Comparison of ENCODE assay signal across 8 cellular contexts in genomic region chr21:31873696-31874599, GRCh38. TPM values are rescaled to one million over a fixed set of nuclear protein-coding genes. Genes with fewer than 3 reads are reported as not detected.
DNase-seq lines count a peak whose midpoint lies in the region; ATAC-seq and TF ChIP-seq lines count a peak whose summit lies in the region.

No MANE protein-coding gene starts in this region.

- TF ChIP-seq POLR2A in transverse colon (IDR thresholded peaks at IDR 0.05), result no peak

- H3K27ac ChIP-seq in transverse colon, result peak overlapping the region; percentile 80 to 88 (median 84)

- DNase-seq in Calu3 (peak; percentile 72), epithelial cell of proximal tubule (ENCODE audit: low read depth) (no peak), nephron progenitor cell (peak; percentile 91), transverse colon (peak; percentile 68), globus pallidus (ENCODE audit: low spot score) (no peak)
- DNase-seq in activated CD4-positive, alpha-beta T cell treated with anti-CD3 and anti-CD28 coated beads for 48 hours, result peak; percentile 75

- no peaks in the 10 kb centered on the region for H3K9me3 ChIP-seq in transverse colon

- peak; percentile 58 for TF ChIP-seq CTCF in Calu3 (IDR thresholded peaks at IDR 0.05; ENCODE audit: unreplicated experiment)
- TF ChIP-seq CTCF in LNCAP (IDR thresholded peaks at IDR 0.05), result peak; percentile 57
- TF ChIP-seq CTCF in epithelial cell of proximal tubule (conservative IDR thresholded peaks at IDR 0.05; ENCODE audit: low read depth, low read length), result peak; percentile 58
- TF ChIP-seq CTCF in nephron progenitor cell (IDR thresholded peaks at IDR 0.05), result peak; percentile 75
- peak; percentile 50 to 81 (median 72) for TF ChIP-seq CTCF in transverse colon (IDR thresholded peaks at IDR 0.05)

- H3K27me3 ChIP-seq in transverse colon, result peaks cover 24% of the 10 kb centered on the region

- H3K4me1 Mint-ChIP-seq in Calu3 (ENCODE audit: low read depth, unreplicated experiment), result peaks cover 7% of the 10 kb centered on the region
- peaks cover 63% of the 10 kb centered on the region for H3K4me1 Mint-ChIP-seq in nephron progenitor cell

- H3K36me3 Mint-ChIP-seq in Calu3 (ENCODE audit: insufficient read depth, unreplicated experiment) (peaks cover 11% of the 10 kb centered on the region), nephron progenitor cell (ENCODE audit: low read depth) (peaks cover 6% of the 10 kb centered on the region)

- peaks cover 4 to 35% (median 15%) of the 10 kb centered on the region in 4 donors for H3K4me1 ChIP-seq in transverse colon

- H3K9me3 Mint-ChIP-seq in Calu3 (ENCODE audit: low read depth, unreplicated experiment) (no peaks in the 10 kb centered on the region), nephron progenitor cell (no peaks in the 10 kb centered on the region)

- CTCF ChIA-PET in Calu3 (lab: Charles Lee), result interaction anchor here (0.6 to 0.9 kb wide), 4 partner anchors 15 to 1022 kb away, joined by 3 to 5 read pairs (median 4); no protein-coding TSS in a partner anchor

- no peak for ATAC-seq in HG03095 (IDR thresholded peaks at IDR 0.05; ENCODE audit: unreplicated experiment)

- H3K27me3 Mint-ChIP-seq in Calu3 (ENCODE audit: unreplicated experiment), result no peaks in the 10 kb centered on the region
- peaks cover 5% of the 10 kb centered on the region for H3K27me3 Mint-ChIP-seq in nephron progenitor cell (ENCODE audit: low read depth, poor library complexity)

- peak overlapping the region; percentile 87 for H3K4me3 Mint-ChIP-seq in Calu3 (ENCODE audit: low read depth, unreplicated experiment)
- peak overlapping the region; percentile 93 for H3K4me3 Mint-ChIP-seq in nephron progenitor cell

- H3K4me3 ChIP-seq in epithelial cell of proximal tubule (ENCODE audit: low read depth, low read length) (peak overlapping the region; percentile 62), transverse colon (peak overlapping the region; percentile 51 to 82 (median 72))

- WGBS in transverse colon (ENCODE audit: low coverage in 1 of 2), 2 donors, result 2 to 20% methylated on average over 1 to 65 of the region's 77 CpGs

- in situ Hi-C loops in transverse colon (cut with MboI; ENCODE audit: low pct_ligation_motif_present in 1 of 4, low pct_unique_long_range_greater_than_20kb in 1 of 4, low sequenced_read_pairs in 3 of 4), result loop anchor here in 1 of 4 donors (25.0 kb wide), 2 partner anchors 138 to 388 kb away; no protein-coding TSS in a partner anchor

- no peak overlapping the region for H3K27ac Mint-ChIP-seq in Calu3 (ENCODE audit: unreplicated experiment)
- H3K27ac Mint-ChIP-seq in nephron progenitor cell, result no peak overlapping the region

- BruUV-seq in Calu3 (replicated peaks; lab: Mats Ljungman, UMichigan), result no TSS peak

- H3K36me3 ChIP-seq in transverse colon, result no peaks in the 10 kb centered on the region

- TF ChIP-seq EP300 in transverse colon (IDR thresholded peaks at IDR 0.05; ENCODE audit: low read depth), result no peak

- intact Hi-C loops in Calu3 (cut with micrococcal nuclease; ENCODE audit: unreplicated experiment) (no loop called here), transverse colon (cut with DNase I; ENCODE audit: low total_unique reads) (no loop called here)

RNA-seq across cellular contexts. Expression of gene HUNK, which starts 1.1 kb away (rescaled TPM):
- 2.3 and 5.0 TPM in 2 replicates for total RNA-seq in Calu3 (2022)
- 1.6 and 2.8 TPM in 2 replicates for total RNA-seq in epithelial cell of proximal tubule
- total RNA-seq in transverse colon, result 1 to 10 TPM; 1.8 to 6.7 (median 3.9) TPM

Comparison
In these comparisons a context has a peak if more than half of its experiments do, and no peak if none do; other contexts are left out.
1. DNase-seq: peak in Calu3 (single experiment), activated CD4-positive, alpha-beta T cell treated with anti-CD3 and anti-CD28 coated beads for 48 hours (single experiment), nephron progenitor cell (single experiment) and transverse colon (single experiment); none in epithelial cell of proximal tubule (single experiment) and globus pallidus (single experiment).
2. Peak in every context shown above with its lines, with median percentiles within 50 percentile points of each other: CTCF ChIP-seq.